In genomic region chr12:70008944-70009343, GRCh38 we compare ENCODE assay signal across 6 cellular contexts.
"Had no signal": no experiment of that assay in that cellular context is flagged by ENCODE, and none has a peak within 500 bp of the region (broad histone marks: within the 10 kb centered on the region; RNA-seq: fewer than 3 reads in every experiment).

No MANE protein-coding gene starts in this region.

- H3K4me3 ChIP-seq: K562 had no signal

- ATAC-seq: HepG2, K562 had no signal

- H3K27ac ChIP-seq: HL-60 had no signal

- DNase-seq: IMR-90, KBM-7, KG1 had no signal
